In genomic region chr17:80649672-80650338, GRCh38 we compare ENCODE assay signal across 8 cellular contexts.
DNase-seq lines count a peak whose midpoint lies in the region; ATAC-seq and TF ChIP-seq lines count a peak whose summit lies in the region.

No MANE protein-coding gene starts in this region.

- DNase-seq in GM06990 (ENCODE audit: extremely low read depth, insufficient read length) (no peak), NCI-H146 (lab: John Stamatoyannopoulos, UW) (peak; percentile 42), epithelial cell of proximal tubule (ENCODE audit: low read depth) (peak; percentile 38), neural crest cell (ENCODE audit: low read depth, low spot score) (peak; percentile 60), tibial artery (peak in 1 of 2 donors; percentile 57), stomach (no peak)
- peak; percentile 42 to 76 for DNase-seq in activated CD8-positive, alpha-beta memory T cell treated with anti-CD3 and anti-CD28 coated beads for 4 hours (ENCODE audit: low read depth in 2 of 2)

- no peak overlapping the region for H3K4me3 Mint-ChIP-seq in neural crest cell

- H3K36me3 ChIP-seq in GM06990 (ENCODE audit: control insufficient read depth, insufficient read depth, low read length) (no peaks in the 10 kb centered on the region), tibial artery (no peaks in the 10 kb centered on the region), stomach (no peaks in the 10 kb centered on the region)

- no peak for TF ChIP-seq POLR2A in stomach (IDR thresholded peaks at IDR 0.05)

- H3K27me3 Mint-ChIP-seq in neural crest cell (ENCODE audit: low read depth) = no peaks in the 10 kb centered on the region

- no peaks in the 10 kb centered on the region for H3K9me3 Mint-ChIP-seq in neural crest cell

- H3K4me1 Mint-ChIP-seq in neural crest cell = peaks cover 49% of the 10 kb centered on the region

- no peak for ATAC-seq in HG02623 (IDR thresholded peaks at IDR 0.05; ENCODE audit: unreplicated experiment)

- H3K27me3 ChIP-seq in GM06990 (replicated peaks; ENCODE audit: control insufficient read depth, insufficient read depth, low read length) = no peaks in the 10 kb centered on the region
- H3K27me3 ChIP-seq in tibial artery = no peaks in the 10 kb centered on the region
- H3K27me3 ChIP-seq in stomach = no peaks in the 10 kb centered on the region

- intact Hi-C loops in tibial artery (cut with DNase I; ENCODE audit: low total_unique reads) (no loop called here), stomach (cut with DNase I; ENCODE audit: low total_unique reads) (no loop called here)

- H3K36me3 Mint-ChIP-seq in neural crest cell (ENCODE audit: low read depth) = peaks cover 7% of the 10 kb centered on the region

- H3K27ac ChIP-seq in tibial artery (no peak overlapping the region), stomach (peak overlapping the region in 1 of 5 donors; percentile 58)

- no peak overlapping the region for H3K4me3 ChIP-seq in GM06990 (replicated peaks; ENCODE audit: low read depth, low read length)
- no peak overlapping the region for H3K4me3 ChIP-seq in epithelial cell of proximal tubule (ENCODE audit: low read depth, low read length)
- no peak overlapping the region for H3K4me3 ChIP-seq in tibial artery
- H3K4me3 ChIP-seq in stomach = no peak overlapping the region

- H3K9me3 ChIP-seq in tibial artery (peaks cover 0 to 4% (median 0%) of the 10 kb centered on the region in 3 donors), stomach (no peaks in the 10 kb centered on the region)

- peak overlapping the region; percentile 76 for H3K27ac Mint-ChIP-seq in neural crest cell (ENCODE audit: unreplicated experiment)

- 63 to 84% (median 73%) methylated on average over 14 of the region's 14 CpGs for WGBS in stomach, 5 donors

- no peak for TF ChIP-seq EP300 in stomach (IDR thresholded peaks at IDR 0.05)

- TF ChIP-seq CTCF in GM06990 (IDR thresholded peaks at IDR 0.05; ENCODE audit: insufficient read depth, low read length, poor library complexity, severe bottlenecking) = peak; percentile 44
- peak; percentile 65 for TF ChIP-seq CTCF in epithelial cell of proximal tubule (conservative IDR thresholded peaks at IDR 0.05; ENCODE audit: low read depth, low read length)
- TF ChIP-seq CTCF in neural crest cell (conservative IDR thresholded peaks at IDR 0.05) = peak; percentile 67
- peak; percentile 11 to 14 for TF ChIP-seq CTCF in tibial artery (IDR thresholded peaks at IDR 0.05)
- TF ChIP-seq CTCF in stomach (IDR thresholded peaks at IDR 0.05) = peak in 2 of 7 experiments; percentile 12 to 22

- peaks cover 0 to 15% (median 10%) of the 10 kb centered on the region in 4 donors for H3K4me1 ChIP-seq in tibial artery
- peaks cover 7 to 14% (median 13%) of the 10 kb centered on the region in 4 donors for H3K4me1 ChIP-seq in stomach

Comparison
In these comparisons a context has a peak if more than half of its experiments do, and no peak if none do; other contexts are left out.
1. DNase-seq: peak in NCI-H146 (single experiment), activated CD8-positive, alpha-beta memory T cell treated with anti-CD3 and anti-CD28 coated beads for 4 hours (2 of 2), epithelial cell of proximal tubule (single experiment) and neural crest cell (single experiment); none in GM06990 (single experiment) and stomach (single experiment).